In genomic region chr9:88313364-88314220, GRCh38 we compare ENCODE assay signal across 1 cellular context.
TF ChIP-seq lines count a peak whose summit lies in the region.

No MANE protein-coding gene starts in this region.

TF ChIP-seq in HCT116, 20 proteins besides CTCF, POLR2A, EP300 and RAD21 (continued from another document):
- TF ChIP-seq REST (IDR thresholded peaks at IDR 0.05; ENCODE audit: low read depth), result no peak
